10 cellular contexts compared by ENCODE assay signal in the genomic region with DNA sequence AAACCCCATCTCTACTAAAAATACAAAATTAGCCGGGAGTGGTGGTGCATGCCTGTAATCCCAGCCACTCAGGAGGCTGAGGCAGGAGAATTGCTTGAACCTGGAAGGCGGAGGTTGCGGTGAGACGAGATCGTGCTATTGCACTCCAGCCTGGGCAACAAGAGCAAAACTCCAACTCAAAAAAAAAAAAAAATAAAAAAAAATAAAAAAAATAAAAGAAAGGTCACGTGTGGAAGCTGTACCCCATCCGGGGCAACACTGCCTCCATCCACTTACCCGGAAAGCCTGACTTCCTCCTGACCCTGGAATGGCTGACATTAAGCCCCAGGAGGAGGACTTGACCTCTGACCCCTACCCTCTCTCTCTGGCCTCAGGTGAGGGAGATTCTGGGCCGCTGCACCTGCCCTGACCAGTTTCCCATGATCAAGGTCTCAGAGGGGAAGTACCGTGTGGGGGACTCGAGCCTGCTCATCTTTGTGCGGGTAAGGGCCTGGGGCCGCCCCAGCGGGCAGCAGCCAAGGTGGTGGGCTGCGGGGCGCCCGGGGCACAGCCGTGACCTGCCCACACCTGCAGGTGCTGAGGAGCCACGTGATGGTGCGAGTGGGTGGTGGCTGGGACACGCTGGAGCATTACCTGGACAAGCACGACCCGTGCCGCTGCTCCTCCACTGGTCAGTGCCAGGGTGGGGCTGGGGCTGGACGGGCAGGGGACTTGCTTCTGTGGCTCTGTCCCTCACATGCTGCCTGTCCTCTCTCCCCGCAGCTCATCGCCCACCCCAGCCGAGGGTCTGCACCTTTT. TPM values are rescaled to one million over a fixed set of nuclear protein-coding genes. Genes with fewer than 3 reads are reported as not detected.
DNase-seq lines count a peak whose midpoint lies in the region; ATAC-seq, FAIRE-seq and TF ChIP-seq lines count a peak whose summit lies in the region.
"Had no signal": no experiment of that assay in that cellular context is flagged by ENCODE, and none has a peak within 500 bp of the region (broad histone marks: within the 10 kb centered on the region; RNA-seq: fewer than 3 reads in every experiment).

No MANE protein-coding gene starts in this region.

- no peak overlapping the region for H3K27ac Mint-ChIP-seq in stimulated activated memory B cell treated with anti-CD40 and anti-IgM and Interleukin-4, amounts not matched to agents 10 μg/mL and 1 μg/mL and 100 μg/mL, for 72 hours

- intact Hi-C loops in GM12878 (cut with micrococcal nuclease; ENCODE audit: unreplicated experiment) = no loop called here
- intact Hi-C loops in HepG2 (cut with micrococcal nuclease; ENCODE audit: unreplicated experiment) = no loop called here

- SMC1A ChIA-PET in GM12878 (lab: Charles Lee; ENCODE audit: uncharacterized antibody, unreplicated experiment) = interaction anchor here (0.7 kb wide), 1 partner anchor 170 kb away, joined by 3 read pairs; no protein-coding TSS in a partner anchor

- RAD21 ChIA-PET in GM12878 (lab: Charles Lee; ENCODE audit: unreplicated experiment) = no interaction called here

- H3K4me3 Mint-ChIP-seq in stimulated activated memory B cell treated with anti-CD40 and anti-IgM and Interleukin-4, amounts not matched to agents 10 μg/mL and 1 μg/mL and 100 μg/mL, for 72 hours = no peak overlapping the region

- H3K9me3 Mint-ChIP-seq in stimulated activated memory B cell treated with anti-CD40 and anti-IgM and Interleukin-4, amounts not matched to agents 10 μg/mL and 1 μg/mL and 100 μg/mL, for 72 hours = no peaks in the 10 kb centered on the region

- H3K79me2 ChIP-seq in GM12878 (ENCODE audit: control insufficient read depth, insufficient read depth, low read length) (no peaks in the 10 kb centered on the region), HepG2 (ENCODE audit: insufficient read depth, low read length) (no peaks in the 10 kb centered on the region)

- H3K4me1 ChIP-seq in GM12878 (ENCODE audit: control insufficient read depth, insufficient read depth, low read length) (no peaks in the 10 kb centered on the region; the same call in 1 of the 2 replicates), HepG2 (ENCODE audit: insufficient read depth, low read length) (peaks cover 66% of the 10 kb centered on the region)

- H3K27me3 ChIP-seq in GM12878 (replicated peaks in 1 of 2; ENCODE audit: control insufficient read depth in 2 of 2, insufficient read depth in 2 of 2, low read length in 1 of 2) (peaks cover 8 to 14% of the 10 kb centered on the region in 2 experiments; a peak in 3 of 4 replicates), HepG2 (ENCODE audit: control insufficient read depth in 1 of 2, insufficient read depth in 2 of 2, low read length in 2 of 2) (peaks cover 5 to 23% of the 10 kb centered on the region in 2 experiments; a peak in 4 of 5 replicates)

- H2AFZ ChIP-seq in GM12878 (ENCODE audit: control insufficient read depth, low read depth, low read length) = no peak overlapping the region
- no peak overlapping the region for H2AFZ ChIP-seq in HepG2 (ENCODE audit: low read length)

- H3K9me3 ChIP-seq in GM12878 (replicated peaks; ENCODE audit: control insufficient read depth, insufficient read depth, low read length) (no peaks in the 10 kb centered on the region; the same call in 2 of the 3 replicates), HepG2 (ENCODE audit: low read length) (no peaks in the 10 kb centered on the region)

- H3K27me3 Mint-ChIP-seq in stimulated activated memory B cell treated with anti-CD40 and anti-IgM and Interleukin-4, amounts not matched to agents 10 μg/mL and 1 μg/mL and 100 μg/mL, for 72 hours = peaks cover 89% of the 10 kb centered on the region

- CTCF ChIA-PET in GM12878 (lab: Yijun Ruan, JAX) = no interaction called here
- CTCF ChIA-PET in HepG2 (lab: Yijun Ruan, JAX; ENCODE audit: low intra/inter-chr PET ratio, low total read pairs) = no interaction called here

- H4K20me1 ChIP-seq in GM12878 (ENCODE audit: control insufficient read depth, insufficient read depth) (no peaks in the 10 kb centered on the region), HepG2 (ENCODE audit: insufficient read depth, low read length) (no peaks in the 10 kb centered on the region)

- H3K4me1 Mint-ChIP-seq in stimulated activated memory B cell treated with anti-CD40 and anti-IgM and Interleukin-4, amounts not matched to agents 10 μg/mL and 1 μg/mL and 100 μg/mL, for 72 hours = peaks cover 68% of the 10 kb centered on the region

- ATAC-seq in GM12878 (peak; percentile 10), HepG2 (no peak)
- peak; percentile 14 for ATAC-seq in stimulated activated memory B cell treated with anti-CD40 and anti-IgM and Interleukin-4, amounts not matched to agents 10 μg/mL and 1 μg/mL and 100 μg/mL, for 72 hours
- no peak for ATAC-seq in activated CD4-positive, CD25-positive, alpha-beta regulatory T cell treated with anti-CD3 and anti-CD28 coated beads, Interleukin-2, amount 50 U/mL, for 24 hours

- TF ChIP-seq POLR2A in GM12878 (IDR thresholded peaks at IDR 0.05; ENCODE audit: low read depth, low read length) (no peak), HepG2 (IDR thresholded peaks at IDR 0.05; ENCODE audit: insufficient read depth in 1 of 2, low read depth in 2 of 2, low read length in 2 of 2) (no peak)

- no peak for TF ChIP-seq RAD21 in GM12878 (IDR thresholded peaks at IDR 0.05; ENCODE audit: insufficient read depth, low read depth, low read length)
- no peak for TF ChIP-seq RAD21 in HepG2 (CRISPR knock-in tag; IDR thresholded peaks at IDR 0.05)

- BruUV-seq in GM12878 (replicated peaks; lab: Mats Ljungman, UMichigan) (no TSS peak), HepG2 (replicated peaks; lab: Mats Ljungman, UMichigan) (no TSS peak)

- POLR2A ChIA-PET in GM12878 (lab: Charles Lee) = interaction anchor here (0.9 kb wide), 1 partner anchor 11 kb away, joined by 3 read pairs; no protein-coding TSS in a partner anchor
- POLR2A ChIA-PET in HepG2 (lab: Yijun Ruan, JAX) = no interaction called here

- H3K36me3 Mint-ChIP-seq in stimulated activated memory B cell treated with anti-CD40 and anti-IgM and Interleukin-4, amounts not matched to agents 10 μg/mL and 1 μg/mL and 100 μg/mL, for 72 hours = no peaks in the 10 kb centered on the region

- H3K4me3 ChIP-seq in GM12878 (no peak overlapping the region), HepG2 (replicated peaks in 1 of 3; ENCODE audit: insufficient read depth in 1 of 3, low read depth in 2 of 3, low read length in 3 of 3) (no peak overlapping the region)

- H3K36me3 ChIP-seq in GM12878 (ENCODE audit: control insufficient read depth in 2 of 2, insufficient read depth in 2 of 2, low read length in 1 of 2) (no peaks in the 10 kb centered on the region), HepG2 (replicated peaks in 1 of 2; ENCODE audit: control insufficient read depth in 1 of 2, insufficient read depth in 2 of 2, low read length in 2 of 2) (no peaks in the 10 kb centered on the region)

- in situ Hi-C loops in GM13976 (cut with MboI; ENCODE audit: low sequenced_read_pairs, unreplicated experiment) (no loop called here), GM12878 (cut with MboI) (no loop called here), HepG2 (cut with HindIII; ENCODE audit: extremely low pct_ligation_motif_present, low pct_unique_long_range_greater_than_20kb) (no loop called here)

- 27% methylated on average over 28 of the region's 28 CpGs for WGBS in GM12878 (ENCODE audit: insufficient coverage, insufficient replicate concordance, low lambda C conversion rate, missing lambda C conversion rate)
- 58% methylated on average over 14 of the region's 28 CpGs for WGBS in HepG2 (ENCODE audit: low lambda C conversion rate)

- H3K27ac ChIP-seq in GM12878 (ENCODE audit: control insufficient read depth, insufficient read depth) = no peak overlapping the region
- H3K27ac ChIP-seq in HepG2 (ENCODE audit: extremely low read length, insufficient read depth, low read length) = no peak overlapping the region

- no peak overlapping the region for H3K4me2 ChIP-seq in GM12878 (ENCODE audit: control insufficient read depth, insufficient read depth)
- no peak overlapping the region; the same call in 1 of the 2 replicates for H3K4me2 ChIP-seq in HepG2 (ENCODE audit: low read depth, low read length)

- TF ChIP-seq CTCF in GM13976 (IDR thresholded peaks at IDR 0.05; ENCODE audit: borderline replicate concordance, control extremely low read depth, extremely low read depth, insufficient read depth, missing control alignments) (no peak), GM12878 (IDR thresholded peaks at IDR 0.05 in 2 of 3, conservative IDR thresholded peaks at IDR 0.05 in 1 of 3; ENCODE audit: control insufficient read depth in 2 of 3, extremely low read depth in 1 of 3, insufficient read depth in 1 of 3, low read depth in 3 of 3, low read length in 3 of 3) (no peak), HepG2 (CRISPR knock-in tag; IDR thresholded peaks at IDR 0.05) (no peak)

- FAIRE-seq in GM12878 (lab: Jason Lieb, UNC) = no peak
- FAIRE-seq in HepG2 (lab: Jason Lieb, UNC) = no peak

- DNase-seq in GM13976 (ENCODE audit: low spot score) = peak; percentile 42
- no peak for DNase-seq in GM12878 (ENCODE audit: low read depth, low spot score)
- DNase-seq in HepG2 (ENCODE audit: low spot score) = no peak
- no peak for DNase-seq in NCI-H2171 (lab: John Stamatoyannopoulos, UW)
- no peak for DNase-seq in SIG-M5 (lab: John Stamatoyannopoulos, UW)
- DNase-seq in inferior parietal cortex (ENCODE audit: extremely low spot score) = no peak
- DNase-seq: activated naive CD4-positive, alpha-beta T cell; NCI-H510A treated with DMSO at 0.1 percent for 48 hours had no signal

- TF ChIP-seq EP300 in GM12878 (IDR thresholded peaks at IDR 0.05; ENCODE audit: borderline replicate concordance in 1 of 2, control insufficient read depth in 1 of 2, low read depth in 2 of 2, low read length in 2 of 2) (no peak), HepG2 (IDR thresholded peaks at IDR 0.05; ENCODE audit: low read depth in 2 of 2, low read length in 2 of 2) (no peak), HepG2 (CRISPR knock-in tag; IDR thresholded peaks at IDR 0.05; ENCODE audit: borderline replicate concordance) (no peak)

- H3K9ac ChIP-seq in GM12878 (ENCODE audit: control insufficient read depth, insufficient read depth, low read length) (no peak overlapping the region), HepG2 (ENCODE audit: insufficient read depth, low read depth, low read length) (no peak overlapping the region)

RNA-seq across cellular contexts. Expression of a gene that starts 3.8 kb away (rescaled TPM):
- total RNA-seq in GM12878 (2013; cell fraction: nucleolus; rRNA removed) = not detected in 2 replicates
- total RNA-seq in GM12878 (2014; rRNA removed) (not detected in 2 replicates), GM12878 (2014; rRNA removed; fragmentation: Illumina TruSeq; extraction: Trizol) (not detected in 2 replicates), GM12878 (2021) (0.13 and 0.43 TPM in 2 replicates), HepG2 (2016; rRNA removed; fragmentation: Illumina TruSeq; extraction: Trizol) (2.6 and 3.3 TPM in 2 replicates)
- not detected for polyA plus RNA-seq in GM12878 (2011; ENCODE audit: low read depth)
- polyA plus RNA-seq in GM12878 (2011; rRNA removed) (not detected in 2 replicates), GM12878 (2014; fragmentation: Illumina TruSeq; extraction: Trizol) (not detected in 2 replicates), GM12878 (2014; fragmentation: Nextera tagmentation; extraction: Ambion mirVana) (not detected), GM12878 (2014; rRNA removed) (0.03 and 0.06 TPM in 2 replicates), GM12878 (2016; fragmentation: Nextera tagmentation; extraction: Ambion mirVana) (not detected), HepG2 (2011; rRNA removed) (1.8 and 2.2 TPM in 2 replicates)
- 0.07 TPM in 1 of 2 replicates, not detected in the other for polyA plus RNA-seq in GM12878 (2011; cell fraction: cytosol; rRNA removed)
- 0.13 and 0.28 TPM in 2 replicates for polyA plus RNA-seq in GM12878 (2011; cell fraction: nucleus; rRNA removed)
- polyA plus RNA-seq in GM12878 (2012) = 0.12 and 0.25 TPM in 2 replicates
- not detected in 2 replicates for polyA minus RNA-seq in GM12878 (2011; rRNA and poly(A)+ RNA removed)
- polyA minus RNA-seq in GM12878 (2011; cell fraction: cytosol; rRNA and poly(A)+ RNA removed) = not detected in 2 replicates
- polyA minus RNA-seq in GM12878 (2011; cell fraction: nucleus; rRNA and poly(A)+ RNA removed) = not detected in 2 replicates
- 3.1 TPM in 2 replicates for total RNA-seq in HepG2 (2016; cell fraction: cytosol; rRNA removed; fragmentation: Illumina TruSeq; extraction: Trizol; ENCODE audit: low read depth)
- 1.9 and 3.4 TPM in 2 replicates for total RNA-seq in HepG2 (2016; cell fraction: insoluble cytoplasmic fraction; rRNA removed; fragmentation: Illumina TruSeq; extraction: Trizol)
- total RNA-seq in HepG2 (2016; cell fraction: membrane; rRNA removed; fragmentation: Illumina TruSeq; extraction: Trizol) = 6.6 and 6.7 TPM in 2 replicates
- total RNA-seq in HepG2 (2016; cell fraction: nucleus; rRNA removed; fragmentation: Illumina TruSeq; extraction: Trizol) = 2.1 and 2.7 TPM in 2 replicates
- 1.8 and 3.2 TPM in 2 replicates for polyA plus RNA-seq in HepG2 (2011; cell fraction: cytosol; rRNA removed)
- 6.0 and 8.0 TPM in 2 replicates for polyA plus RNA-seq in HepG2 (2011; cell fraction: nucleus; rRNA removed)
- polyA plus RNA-seq in HepG2 (2012) = 0.98 and 1.3 TPM in 2 replicates
- 4.1 and 4.7 TPM in 2 replicates for polyA plus RNA-seq in HepG2 (2016; cell fraction: cytosol; fragmentation: Illumina TruSeq; extraction: Trizol; ENCODE audit: low read depth)
- 3.4 and 4.4 TPM in 2 replicates for polyA plus RNA-seq in HepG2 (2016; cell fraction: insoluble cytoplasmic fraction; fragmentation: Illumina TruSeq; extraction: Trizol; ENCODE audit: low read depth)
- polyA plus RNA-seq in HepG2 (2016; cell fraction: membrane; fragmentation: Illumina TruSeq; extraction: Trizol; ENCODE audit: low read depth) = 7.9 and 8.8 TPM in 2 replicates
- polyA plus RNA-seq in HepG2 (2016; cell fraction: nucleus; fragmentation: Illumina TruSeq; extraction: Trizol; ENCODE audit: insufficient read depth, low read depth) = 5.9 and 7.0 TPM in 2 replicates
- polyA minus RNA-seq in HepG2 (2011; rRNA and poly(A)+ RNA removed; ENCODE audit: low replicate concordance) = 2.7 and 10.4 TPM in 2 replicates
- polyA minus RNA-seq in HepG2 (2011; cell fraction: cytosol; rRNA and poly(A)+ RNA removed) = 1.5 and 1.6 TPM in 2 replicates
- 1.9 and 3.5 TPM in 2 replicates for polyA minus RNA-seq in HepG2 (2011; cell fraction: nucleus; rRNA and poly(A)+ RNA removed)

RNA-seq across cellular contexts. Expression of a gene that starts 5.2 kb away (rescaled TPM):
- total RNA-seq in GM12878 (2013; cell fraction: nucleolus; rRNA removed) = not detected in 2 replicates
- total RNA-seq in GM12878 (2014; rRNA removed) (0.27 TPM in 1 of 2 replicates, not detected in the other), GM12878 (2014; rRNA removed; fragmentation: Illumina TruSeq; extraction: Trizol) (not detected in 2 replicates), GM12878 (2021) (0.32 and 0.46 TPM in 2 replicates), HepG2 (2016; rRNA removed; fragmentation: Illumina TruSeq; extraction: Trizol) (0.22 TPM in 1 of 2 replicates, not detected in the other)
- polyA plus RNA-seq in GM12878 (2011; ENCODE audit: low read depth) = not detected
- polyA plus RNA-seq in GM12878 (2011; rRNA removed) (0.12 TPM in 1 of 2 replicates, not detected in the other), GM12878 (2014; fragmentation: Illumina TruSeq; extraction: Trizol) (not detected in 2 replicates), GM12878 (2014; fragmentation: Nextera tagmentation; extraction: Ambion mirVana) (not detected), GM12878 (2014; rRNA removed) (not detected in 2 replicates), GM12878 (2016; fragmentation: Nextera tagmentation; extraction: Ambion mirVana) (under 1 TPM; 0.17 to 0.24 TPM), HepG2 (2011; rRNA removed) (0.05 and 0.08 TPM in 2 replicates)
- polyA plus RNA-seq in GM12878 (2011; cell fraction: cytosol; rRNA removed) = 0.10 and 0.33 TPM in 2 replicates
- polyA plus RNA-seq in GM12878 (2011; cell fraction: nucleus; rRNA removed) = 0.51 and 0.92 TPM in 2 replicates
- 0.31 and 0.35 TPM in 2 replicates for polyA plus RNA-seq in GM12878 (2012)
- not detected in 2 replicates for polyA minus RNA-seq in GM12878 (2011; rRNA and poly(A)+ RNA removed)
- polyA minus RNA-seq in GM12878 (2011; cell fraction: cytosol; rRNA and poly(A)+ RNA removed) = not detected in 2 replicates
- polyA minus RNA-seq in GM12878 (2011; cell fraction: nucleus; rRNA and poly(A)+ RNA removed) = not detected in 2 replicates
- total RNA-seq in HepG2 (2016; cell fraction: cytosol; rRNA removed; fragmentation: Illumina TruSeq; extraction: Trizol; ENCODE audit: low read depth) = not detected in 2 replicates
- total RNA-seq in HepG2 (2016; cell fraction: insoluble cytoplasmic fraction; rRNA removed; fragmentation: Illumina TruSeq; extraction: Trizol) = not detected in 2 replicates
- total RNA-seq in HepG2 (2016; cell fraction: membrane; rRNA removed; fragmentation: Illumina TruSeq; extraction: Trizol) = not detected in 2 replicates
- not detected in 2 replicates for total RNA-seq in HepG2 (2016; cell fraction: nucleus; rRNA removed; fragmentation: Illumina TruSeq; extraction: Trizol)
- polyA plus RNA-seq in HepG2 (2011; cell fraction: cytosol; rRNA removed) = 0.08 and 0.17 TPM in 2 replicates
- 0.40 and 1.6 TPM in 2 replicates for polyA plus RNA-seq in HepG2 (2011; cell fraction: nucleus; rRNA removed)
- polyA plus RNA-seq in HepG2 (2012) = not detected in 2 replicates
- polyA plus RNA-seq in HepG2 (2016; cell fraction: cytosol; fragmentation: Illumina TruSeq; extraction: Trizol; ENCODE audit: low read depth) = not detected in 2 replicates
- polyA plus RNA-seq in HepG2 (2016; cell fraction: insoluble cytoplasmic fraction; fragmentation: Illumina TruSeq; extraction: Trizol; ENCODE audit: low read depth) = not detected in 2 replicates
- not detected in 2 replicates for polyA plus RNA-seq in HepG2 (2016; cell fraction: membrane; fragmentation: Illumina TruSeq; extraction: Trizol; ENCODE audit: low read depth)
- 1.5 TPM in 1 of 2 replicates, not detected in the other for polyA plus RNA-seq in HepG2 (2016; cell fraction: nucleus; fragmentation: Illumina TruSeq; extraction: Trizol; ENCODE audit: insufficient read depth, low read depth)
- polyA minus RNA-seq in HepG2 (2011; rRNA and poly(A)+ RNA removed; ENCODE audit: low replicate concordance) = 0.09 TPM in 1 of 2 replicates, not detected in the other
- polyA minus RNA-seq in HepG2 (2011; cell fraction: cytosol; rRNA and poly(A)+ RNA removed) = not detected in 2 replicates
- polyA minus RNA-seq in HepG2 (2011; cell fraction: nucleus; rRNA and poly(A)+ RNA removed) = not detected in 2 replicates

RNA-seq across cellular contexts. Expression of a gene that starts 42.2 kb away (rescaled TPM):
- 358 and 390 TPM in 2 replicates for total RNA-seq in GM12878 (2013; cell fraction: nucleolus; rRNA removed)
- total RNA-seq in GM12878 (2014; rRNA removed) (339 and 342 TPM in 2 replicates), GM12878 (2014; rRNA removed; fragmentation: Illumina TruSeq; extraction: Trizol) (200 and 209 TPM in 2 replicates), GM12878 (2021) (307 and 325 TPM in 2 replicates), HepG2 (2016; rRNA removed; fragmentation: Illumina TruSeq; extraction: Trizol) (167 and 211 TPM in 2 replicates)
- polyA plus RNA-seq in GM12878 (2011; ENCODE audit: low read depth) = 140 TPM
- polyA plus RNA-seq in GM12878 (2011; rRNA removed) (233 and 400 TPM in 2 replicates), GM12878 (2014; fragmentation: Illumina TruSeq; extraction: Trizol) (430 and 480 TPM in 2 replicates), GM12878 (2014; fragmentation: Nextera tagmentation; extraction: Ambion mirVana) (100 to 1,000 TPM; 130 to 180 TPM), GM12878 (2014; rRNA removed) (369 and 388 TPM in 2 replicates), GM12878 (2016; fragmentation: Nextera tagmentation; extraction: Ambion mirVana) (100 to 1,000 TPM; 426 to 464 TPM), HepG2 (2011; rRNA removed) (326 and 401 TPM in 2 replicates)
- polyA plus RNA-seq in GM12878 (2011; cell fraction: cytosol; rRNA removed) = 486 and 548 TPM in 2 replicates
- polyA plus RNA-seq in GM12878 (2011; cell fraction: nucleus; rRNA removed) = 908 and 919 TPM in 2 replicates
- 149 and 217 TPM in 2 replicates for polyA plus RNA-seq in GM12878 (2012)
- polyA minus RNA-seq in GM12878 (2011; rRNA and poly(A)+ RNA removed) = 345 and 478 TPM in 2 replicates
- 124 and 140 TPM in 2 replicates for polyA minus RNA-seq in GM12878 (2011; cell fraction: cytosol; rRNA and poly(A)+ RNA removed)
- polyA minus RNA-seq in GM12878 (2011; cell fraction: nucleus; rRNA and poly(A)+ RNA removed) = 141 and 185 TPM in 2 replicates
- 28.9 and 32.2 TPM in 2 replicates for total RNA-seq in HepG2 (2016; cell fraction: cytosol; rRNA removed; fragmentation: Illumina TruSeq; extraction: Trizol; ENCODE audit: low read depth)
- 146 and 211 TPM in 2 replicates for total RNA-seq in HepG2 (2016; cell fraction: insoluble cytoplasmic fraction; rRNA removed; fragmentation: Illumina TruSeq; extraction: Trizol)
- 47.2 and 49.1 TPM in 2 replicates for total RNA-seq in HepG2 (2016; cell fraction: membrane; rRNA removed; fragmentation: Illumina TruSeq; extraction: Trizol)
- total RNA-seq in HepG2 (2016; cell fraction: nucleus; rRNA removed; fragmentation: Illumina TruSeq; extraction: Trizol) = 216 and 251 TPM in 2 replicates
- polyA plus RNA-seq in HepG2 (2011; cell fraction: cytosol; rRNA removed) = 202 and 208 TPM in 2 replicates
- 687 and 755 TPM in 2 replicates for polyA plus RNA-seq in HepG2 (2011; cell fraction: nucleus; rRNA removed)
- 138 and 189 TPM in 2 replicates for polyA plus RNA-seq in HepG2 (2012)
- 22.8 and 25.5 TPM in 2 replicates for polyA plus RNA-seq in HepG2 (2016; cell fraction: cytosol; fragmentation: Illumina TruSeq; extraction: Trizol; ENCODE audit: low read depth)
- polyA plus RNA-seq in HepG2 (2016; cell fraction: insoluble cytoplasmic fraction; fragmentation: Illumina TruSeq; extraction: Trizol; ENCODE audit: low read depth) = 183 and 203 TPM in 2 replicates
- 29.2 and 38.3 TPM in 2 replicates for polyA plus RNA-seq in HepG2 (2016; cell fraction: membrane; fragmentation: Illumina TruSeq; extraction: Trizol; ENCODE audit: low read depth)
- 477 and 502 TPM in 2 replicates for polyA plus RNA-seq in HepG2 (2016; cell fraction: nucleus; fragmentation: Illumina TruSeq; extraction: Trizol; ENCODE audit: insufficient read depth, low read depth)
- 381 and 574 TPM in 2 replicates for polyA minus RNA-seq in HepG2 (2011; rRNA and poly(A)+ RNA removed; ENCODE audit: low replicate concordance)
- 103 and 111 TPM in 2 replicates for polyA minus RNA-seq in HepG2 (2011; cell fraction: cytosol; rRNA and poly(A)+ RNA removed)
- 302 and 303 TPM in 2 replicates for polyA minus RNA-seq in HepG2 (2011; cell fraction: nucleus; rRNA and poly(A)+ RNA removed)

RNA-seq across cellular contexts. Expression of a gene that starts 42.5 kb away (rescaled TPM):
- 36.7 and 43.7 TPM in 2 replicates for total RNA-seq in GM12878 (2013; cell fraction: nucleolus; rRNA removed)
- total RNA-seq in GM12878 (2014; rRNA removed) (30.7 and 37.9 TPM in 2 replicates), GM12878 (2014; rRNA removed; fragmentation: Illumina TruSeq; extraction: Trizol) (10.0 and 11.9 TPM in 2 replicates), GM12878 (2021) (23.1 and 28.4 TPM in 2 replicates), HepG2 (2016; rRNA removed; fragmentation: Illumina TruSeq; extraction: Trizol) (12.6 and 26.7 TPM in 2 replicates)
- polyA plus RNA-seq in GM12878 (2011; ENCODE audit: low read depth) = 5.3 TPM
- polyA plus RNA-seq in GM12878 (2011; rRNA removed) (3.8 and 8.6 TPM in 2 replicates), GM12878 (2014; fragmentation: Illumina TruSeq; extraction: Trizol) (3.9 and 8.1 TPM in 2 replicates), GM12878 (2014; fragmentation: Nextera tagmentation; extraction: Ambion mirVana) (1 to 10 TPM in 1 of 2 experiments, under 1 TPM in 1; 0.27 to 1.2 TPM), GM12878 (2014; rRNA removed) (37.6 and 41.2 TPM in 2 replicates), GM12878 (2016; fragmentation: Nextera tagmentation; extraction: Ambion mirVana) (10 to 100 TPM; 36.9 to 38.7 TPM), HepG2 (2011; rRNA removed) (12.1 and 21.0 TPM in 2 replicates)
- polyA plus RNA-seq in GM12878 (2011; cell fraction: cytosol; rRNA removed) = 14.9 and 23.0 TPM in 2 replicates
- polyA plus RNA-seq in GM12878 (2011; cell fraction: nucleus; rRNA removed) = 23.5 and 35.8 TPM in 2 replicates
- 13.5 and 16.4 TPM in 2 replicates for polyA plus RNA-seq in GM12878 (2012)
- 3.6 and 9.5 TPM in 2 replicates for polyA minus RNA-seq in GM12878 (2011; rRNA and poly(A)+ RNA removed)
- polyA minus RNA-seq in GM12878 (2011; cell fraction: cytosol; rRNA and poly(A)+ RNA removed) = 2.9 and 6.8 TPM in 2 replicates
- polyA minus RNA-seq in GM12878 (2011; cell fraction: nucleus; rRNA and poly(A)+ RNA removed) = 5.3 and 13.4 TPM in 2 replicates
- total RNA-seq in HepG2 (2016; cell fraction: cytosol; rRNA removed; fragmentation: Illumina TruSeq; extraction: Trizol; ENCODE audit: low read depth) = 8.3 and 9.2 TPM in 2 replicates
- total RNA-seq in HepG2 (2016; cell fraction: insoluble cytoplasmic fraction; rRNA removed; fragmentation: Illumina TruSeq; extraction: Trizol) = 12.3 and 26.7 TPM in 2 replicates
- total RNA-seq in HepG2 (2016; cell fraction: membrane; rRNA removed; fragmentation: Illumina TruSeq; extraction: Trizol) = 16.9 and 21.6 TPM in 2 replicates
- total RNA-seq in HepG2 (2016; cell fraction: nucleus; rRNA removed; fragmentation: Illumina TruSeq; extraction: Trizol) = 24.7 and 26.9 TPM in 2 replicates
- polyA plus RNA-seq in HepG2 (2011; cell fraction: cytosol; rRNA removed) = 10.6 and 17.9 TPM in 2 replicates
- 38.6 and 38.8 TPM in 2 replicates for polyA plus RNA-seq in HepG2 (2011; cell fraction: nucleus; rRNA removed)
- 8.5 and 12.8 TPM in 2 replicates for polyA plus RNA-seq in HepG2 (2012)
- polyA plus RNA-seq in HepG2 (2016; cell fraction: cytosol; fragmentation: Illumina TruSeq; extraction: Trizol; ENCODE audit: low read depth) = 6.5 and 10.4 TPM in 2 replicates
- 10.8 and 11.3 TPM in 2 replicates for polyA plus RNA-seq in HepG2 (2016; cell fraction: insoluble cytoplasmic fraction; fragmentation: Illumina TruSeq; extraction: Trizol; ENCODE audit: low read depth)
- polyA plus RNA-seq in HepG2 (2016; cell fraction: membrane; fragmentation: Illumina TruSeq; extraction: Trizol; ENCODE audit: low read depth) = 11.9 and 12.6 TPM in 2 replicates
- polyA plus RNA-seq in HepG2 (2016; cell fraction: nucleus; fragmentation: Illumina TruSeq; extraction: Trizol; ENCODE audit: insufficient read depth, low read depth) = 59.8 and 60.3 TPM in 2 replicates
- polyA minus RNA-seq in HepG2 (2011; rRNA and poly(A)+ RNA removed; ENCODE audit: low replicate concordance) = 9.9 and 18.2 TPM in 2 replicates
- polyA minus RNA-seq in HepG2 (2011; cell fraction: cytosol; rRNA and poly(A)+ RNA removed) = 5.7 and 7.1 TPM in 2 replicates
- polyA minus RNA-seq in HepG2 (2011; cell fraction: nucleus; rRNA and poly(A)+ RNA removed) = 7.7 and 9.3 TPM in 2 replicates

Comparison
In these comparisons a context has a peak if more than half of its experiments do, and no peak if none do; other contexts are left out.
1. ATAC-seq: peak in GM12878 (single experiment) and stimulated activated memory B cell treated with anti-CD40 and anti-IgM and Interleukin-4, amounts not matched to agents 10 μg/mL and 1 μg/mL and 100 μg/mL, for 72 hours (single experiment); none in HepG2 (single experiment) and activated CD4-positive, CD25-positive, alpha-beta regulatory T cell treated with anti-CD3 and anti-CD28 coated beads, Interleukin-2, amount 50 U/mL, for 24 hours (0 of 2).